ENCODE assay signal across 8 cellular contexts in the genomic region with DNA sequence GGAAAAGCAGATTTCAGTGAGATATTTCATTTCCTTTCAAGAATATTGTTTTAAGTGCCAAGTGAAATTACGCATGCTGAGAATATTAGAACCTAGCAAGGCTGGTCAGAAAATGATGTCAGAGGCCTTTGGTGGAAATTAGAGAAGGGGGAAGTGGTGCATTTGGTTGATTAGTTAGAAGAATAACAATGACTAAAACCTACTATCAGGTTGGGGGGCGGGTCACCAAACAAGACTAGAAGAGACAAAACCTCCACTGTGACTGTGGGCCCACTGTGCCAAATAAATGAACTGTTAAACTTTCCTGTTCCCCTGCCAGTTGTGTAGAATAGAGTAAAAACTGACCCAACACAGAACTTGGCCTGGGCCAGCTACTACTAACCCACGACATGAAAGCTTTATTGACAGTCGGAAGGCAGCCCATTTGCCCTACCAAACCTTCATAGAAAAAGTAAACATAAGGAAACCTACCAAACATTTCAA. TPM values are rescaled to one million over a fixed set of nuclear protein-coding genes. Genes with fewer than 3 reads are reported as not detected.
A peak's percentile ranks its signal among the peaks of the same experiment; 100 is the strongest.
DNase-seq lines count a peak whose midpoint lies in the region; ATAC-seq lines count a peak whose summit lies in the region.

No MANE protein-coding gene starts in this region.

- H3K4me1 Mint-ChIP-seq in T-helper 2 cell treated with Interferon-gamma antibody and Interleukin-4, amounts not matched to agents 5 μg/mL and 100 μg/mL, for 36 hours (ENCODE audit: low read depth) = peaks cover 43% of the 10 kb centered on the region

- no peak overlapping the region for H2BK5ac ChIP-seq in trophoblast cell (ENCODE audit: low read depth, low read length, poor library complexity)

- no peak overlapping the region for H4K8ac ChIP-seq in trophoblast cell (ENCODE audit: low read depth, low read length)

- no peak overlapping the region for H3K4me3 ChIP-seq in trophoblast cell (ENCODE audit: low read depth, low read length)

- no peaks in the 10 kb centered on the region for H3K36me3 ChIP-seq in trophoblast cell (ENCODE audit: control insufficient read depth in 1 of 2, insufficient read depth in 2 of 2, low read length in 2 of 2)

- H2BK12ac ChIP-seq in trophoblast cell (ENCODE audit: low read length) = no peak overlapping the region

- no CpG with 5 or more reads among the region's 4 CpGs for WGBS in trophoblast cell (ENCODE audit: extremely low coverage, insufficient coverage, insufficient read length)

- H3K36me3 Mint-ChIP-seq in T-helper 2 cell treated with Interferon-gamma antibody and Interleukin-4, amounts not matched to agents 5 μg/mL and 100 μg/mL, for 36 hours (ENCODE audit: low read depth) = peaks cover 2% of the 10 kb centered on the region

- H3K4me2 ChIP-seq in trophoblast cell (ENCODE audit: low read length) = peak overlapping the region; percentile 67

- no peaks in the 10 kb centered on the region for H3K9me3 ChIP-seq in trophoblast cell (ENCODE audit: insufficient read depth, low read depth, low read length)

- no peak overlapping the region for H3K14ac ChIP-seq in trophoblast cell (ENCODE audit: low read length)

- no peak overlapping the region for H2AK5ac ChIP-seq in trophoblast cell (ENCODE audit: low read length)

- H3K4me3 Mint-ChIP-seq in T-helper 2 cell treated with Interferon-gamma antibody and Interleukin-4, amounts not matched to agents 5 μg/mL and 100 μg/mL, for 36 hours = peak overlapping the region; percentile 91

- H3K9me3 Mint-ChIP-seq in T-helper 2 cell treated with Interferon-gamma antibody and Interleukin-4, amounts not matched to agents 5 μg/mL and 100 μg/mL, for 36 hours = no peaks in the 10 kb centered on the region

- H3K27me3 Mint-ChIP-seq in T-helper 2 cell treated with Interferon-gamma antibody and Interleukin-4, amounts not matched to agents 5 μg/mL and 100 μg/mL, for 36 hours (ENCODE audit: low read depth) = peaks cover 15% of the 10 kb centered on the region

- H4K12ac ChIP-seq in trophoblast cell (ENCODE audit: low read depth, low read length) = no peak overlapping the region

- peak; percentile 61 for DNase-seq in stimulated activated CD4-positive, alpha-beta T cell treated with anti-CD3 and anti-CD28 coated beads, Interleukin-15, amount 100 ng/mL, for 24 hours
- no peak for DNase-seq in stimulated activated CD4-positive, alpha-beta T cell treated with anti-CD3 and anti-CD28 coated beads, Interleukin-1b, Interleukin-23, amount 100 ng/mL, for 48 hours
- DNase-seq in T-helper 2 cell treated with Interferon-gamma antibody and Interleukin-4, amounts not matched to agents 5 μg/mL and 100 μg/mL, for 36 hours (ENCODE audit: low spot score) = no peak
- DNase-seq in fibroblast of gingiva (ENCODE audit: low read depth) (peak; percentile 55), trophoblast cell (peak in 1 of 2 donors; percentile 41), posterior cingulate gyrus (no peak), NCI-H526 treated with DMSO at 0.1 percent for 48 hours (lab: John Stamatoyannopoulos, UW) (no peak)

- peaks cover 18% of the 10 kb centered on the region for H3K79me2 ChIP-seq in trophoblast cell (ENCODE audit: control insufficient read depth, insufficient read depth, low read length, poor library complexity)

- peaks cover 17% of the 10 kb centered on the region for H3K79me1 ChIP-seq in trophoblast cell (ENCODE audit: low read length)

- H4K91ac ChIP-seq in trophoblast cell (ENCODE audit: low read depth, low read length) = no peak overlapping the region

- no peak overlapping the region for H3K27ac ChIP-seq in trophoblast cell (ENCODE audit: low read depth, low read length)

- H3K4me1 ChIP-seq in trophoblast cell (ENCODE audit: control insufficient read depth in 1 of 2, insufficient read depth in 2 of 2, low read length in 2 of 2) = peaks cover 5 to 10% of the 10 kb centered on the region in 2 experiments

- H2BK120ac ChIP-seq in trophoblast cell (ENCODE audit: insufficient read depth, low read length, poor library complexity) = no peak overlapping the region

- no peak overlapping the region for H3K9ac ChIP-seq in trophoblast cell (ENCODE audit: low read length)

- no peak overlapping the region for H2AFZ ChIP-seq in trophoblast cell (ENCODE audit: insufficient read depth, low read length, poor library complexity)

- no peak overlapping the region for H3K23ac ChIP-seq in trophoblast cell (ENCODE audit: low read length)

- intact Hi-C loops in posterior cingulate gyrus (cut with DNase I) = loop anchor here (2.0 kb wide), 1 partner anchor 337 kb away; the partner anchor contains the start of gene FNIP2

- no peak overlapping the region for H3K18ac ChIP-seq in trophoblast cell (ENCODE audit: low read length)

- peak overlapping the region; percentile 31 for H3K4ac ChIP-seq in trophoblast cell (ENCODE audit: low read depth, low read length)

- H3K27me3 ChIP-seq in trophoblast cell (ENCODE audit: insufficient read depth, low read length) = no peaks in the 10 kb centered on the region

- no peak overlapping the region for H3K27ac Mint-ChIP-seq in T-helper 2 cell treated with Interferon-gamma antibody and Interleukin-4, amounts not matched to agents 5 μg/mL and 100 μg/mL, for 36 hours

- ATAC-seq in GM21786 (IDR thresholded peaks at IDR 0.05; ENCODE audit: unreplicated experiment) = no peak

RNA-seq across cellular contexts. Expression of gene RAPGEF2, which starts 2.9 kb away (rescaled TPM):
- 55.6 and 55.9 TPM in 2 replicates for polyA plus RNA-seq in trophoblast cell (2013)

Comparison
In these comparisons a context has a peak if more than half of its experiments do, and no peak if none do; other contexts are left out.
1. DNase-seq: peak in stimulated activated CD4-positive, alpha-beta T cell treated with anti-CD3 and anti-CD28 coated beads, Interleukin-15, amount 100 ng/mL, for 24 hours (single experiment) and fibroblast of gingiva (single experiment); none in stimulated activated CD4-positive, alpha-beta T cell treated with anti-CD3 and anti-CD28 coated beads, Interleukin-1b, Interleukin-23, amount 100 ng/mL, for 48 hours (single experiment), T-helper 2 cell treated with Interferon-gamma antibody and Interleukin-4, amounts not matched to agents 5 μg/mL and 100 μg/mL, for 36 hours (single experiment), posterior cingulate gyrus (0 of 10) and NCI-H526 treated with DMSO at 0.1 percent for 48 hours (single experiment).